ENCODE assay signal across 1 cellular context in genomic region chr3:138608322-138609214, GRCh38.
TF ChIP-seq lines count a peak whose summit lies in the region.

Gene FAIM, plus strand, starts transcription at chr3:138608771. Its CDS starts 10,956 bp downstream, at chr3:138619727.

TF ChIP-seq in Ishikawa, 13 proteins besides CTCF, POLR2A, EP300 and RAD21 (continued from another document):
- TF ChIP-seq MAX (IDR thresholded peaks at IDR 0.05) = peak; percentile 87
- TF ChIP-seq EGR1 (IDR thresholded peaks at IDR 0.05) = no peak
- no peak; the same call in 1 of the 2 replicates for TF ChIP-seq TEAD4 (IDR thresholded peaks at IDR 0.05)
